In the genomic region with DNA sequence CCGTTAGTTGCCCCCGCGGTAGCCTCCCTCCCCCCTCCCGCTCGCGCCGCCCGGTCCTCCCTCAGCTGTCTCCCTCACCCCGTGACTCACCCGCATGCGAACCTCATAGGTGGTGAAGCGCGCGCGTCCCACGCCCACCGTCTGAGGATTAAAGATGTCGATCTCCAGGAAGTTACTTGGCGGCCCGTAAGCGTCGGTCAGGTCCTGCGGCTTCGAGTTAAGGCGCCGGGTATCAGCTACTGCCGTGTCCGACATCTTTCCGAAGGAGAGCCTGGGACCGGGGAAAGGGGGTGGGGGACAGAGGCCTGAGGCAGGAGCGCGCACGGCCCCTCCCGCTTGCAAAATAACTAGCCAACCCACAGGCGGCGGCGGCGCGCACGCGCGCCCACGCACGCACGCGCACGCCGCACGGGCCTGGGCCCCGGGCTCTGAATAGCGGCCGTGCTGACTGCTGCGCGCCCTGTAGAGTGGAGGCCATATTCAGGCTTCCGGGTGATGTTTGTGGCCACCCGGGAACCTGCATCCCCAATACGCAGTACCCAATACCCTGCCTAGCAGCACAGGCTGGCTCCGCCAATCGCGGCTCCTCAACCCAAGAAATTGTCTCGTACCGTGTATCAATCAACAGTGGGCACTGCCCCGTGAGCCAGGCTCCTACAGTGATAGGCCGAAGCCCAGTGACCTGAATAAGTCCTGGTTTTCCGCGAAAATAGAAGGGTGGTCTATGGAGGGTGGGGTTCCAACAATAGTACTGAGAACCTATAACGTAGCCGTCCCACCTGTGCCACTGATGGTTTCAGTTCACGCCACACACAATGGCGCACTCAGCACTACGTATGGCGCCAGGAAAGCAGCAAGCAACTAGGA, we compare ENCODE assay signal across 8 cellular contexts. TPM values are rescaled to one million over a fixed set of nuclear protein-coding genes. Genes with fewer than 3 reads are reported as not detected.
DNase-seq lines count a peak whose midpoint lies in the region; ATAC-seq lines count a peak whose summit lies in the region.

A gene (minus strand): TSS at position 283 of the 867 bp plus-strand sequence. CDS start 28 bp downstream, at position 255.

- H2AK5ac ChIP-seq in mesenchymal stem cell (ENCODE audit: low read length, severe bottlenecking) = no peak within 1 kb of the TSS

- peak within 1 kb of the TSS; percentile 49 for H2BK120ac ChIP-seq in mesenchymal stem cell (ENCODE audit: low read depth, low read length)

- H3K4ac ChIP-seq in mesenchymal stem cell (ENCODE audit: low read depth in 1 of 2, low read length in 2 of 2) = peak within 1 kb of the TSS; percentile 80 to 81

- H3K23ac ChIP-seq in mesenchymal stem cell (ENCODE audit: low read length in 2 of 2) = no peak within 1 kb of the TSS

- H2BK12ac ChIP-seq in mesenchymal stem cell (ENCODE audit: low read length in 2 of 2) = no peak within 1 kb of the TSS

- peak within 1 kb of the TSS; percentile 95 for H4K8ac ChIP-seq in mesenchymal stem cell (ENCODE audit: low read length)

- no peaks in the 10 kb centered on the region for H3K27me3 Mint-ChIP-seq in effector memory CD8-positive, alpha-beta T cell

- peak; percentile 93 for ATAC-seq in GM21390 (IDR thresholded peaks at IDR 0.05; ENCODE audit: unreplicated experiment)
- ATAC-seq in effector memory CD8-positive, alpha-beta T cell (replicated peaks) = peak; percentile 91

- no peaks in the 10 kb centered on the region for H3K9me3 ChIP-seq in mesenchymal stem cell (ENCODE audit: control insufficient read depth, low read length)

- no peaks in the 10 kb centered on the region for H3K4me1 ChIP-seq in mesenchymal stem cell (ENCODE audit: control insufficient read depth, insufficient read depth, low read depth, low read length)

- H2AFZ ChIP-seq in mesenchymal stem cell (ENCODE audit: low read depth, low read length) = peak within 1 kb of the TSS; percentile 82

- peaks cover 14% of the 10 kb centered on the region for H3K36me3 Mint-ChIP-seq in effector memory CD8-positive, alpha-beta T cell (ENCODE audit: insufficient read depth)

- WGBS in mesenchymal stem cell = 1% methylated on average over 20 of the region's 72 CpGs

- H3K4me2 ChIP-seq in mesenchymal stem cell (ENCODE audit: low read length, poor library complexity, severe bottlenecking) = peak within 1 kb of the TSS; percentile 53

- H3K27ac Mint-ChIP-seq in effector memory CD8-positive, alpha-beta T cell = peak within 1 kb of the TSS; percentile 93 to 97

- peak within 1 kb of the TSS; percentile 91 to 98 for H3K4me3 Mint-ChIP-seq in effector memory CD8-positive, alpha-beta T cell

- no peaks in the 10 kb centered on the region for H3K79me1 ChIP-seq in mesenchymal stem cell (replicated peaks; ENCODE audit: low read length, poor library complexity, severe bottlenecking)

- H3K4me3 ChIP-seq in mesenchymal stem cell (ENCODE audit: insufficient read depth in 1 of 2, low read depth in 1 of 2, low read length in 2 of 2) = peak within 1 kb of the TSS; percentile 65 to 81

- peak; percentile 95 for DNase-seq in Caki2 (ENCODE audit: low read depth)
- peak in 75 of 76 experiments; percentile 8 to 94 (median 83) for DNase-seq in HUDEP-2 (lab: John Stamatoyannopoulos, UW; ENCODE audit: unreplicated experiment in 76 of 76)
- DNase-seq in NOMO-1 treated with dmso at 0.1 percent for 144 hours (lab: John Stamatoyannopoulos, UW; ENCODE audit: unreplicated experiment) = peak; percentile 83
- DNase-seq in activated CD8-positive, alpha-beta memory T cell treated with anti-CD3 and anti-CD28 coated beads for 48 hours (ENCODE audit: low read depth in 2 of 3, low spot score in 2 of 3) = peak; percentile 45 to 81 (median 58)
- peak; percentile 77 to 87 (median 81) for DNase-seq in effector memory CD8-positive, alpha-beta T cell
- peak; percentile 94 for DNase-seq in mesenchymal stem cell
- DNase-seq in stimulated activated CD8-positive, alpha-beta memory T cell treated with anti-CD3 and anti-CD28 coated beads, Interleukin-12 subunit alpha, Interleukin-12 subunit beta, amount 100 ng/mL, for 24 hours (ENCODE audit: extremely low read depth) = peak; percentile 64

- in situ Hi-C loops in Caki2 (cut with HindIII; ENCODE audit: low pct_unique_long_range_greater_than_20kb, low sequenced_read_pairs) = no loop called here

- no peak within 1 kb of the TSS for H2BK5ac ChIP-seq in mesenchymal stem cell (ENCODE audit: low read depth, low read length, poor library complexity, severe bottlenecking)

- H3K9me3 Mint-ChIP-seq in effector memory CD8-positive, alpha-beta T cell = no peaks in the 10 kb centered on the region

- peak within 1 kb of the TSS; percentile 91 for H3K27ac ChIP-seq in mesenchymal stem cell (ENCODE audit: low read length, poor library complexity, severe bottlenecking)

- peaks cover 0 to 3% of the 10 kb centered on the region in 2 experiments for H3K36me3 ChIP-seq in mesenchymal stem cell (ENCODE audit: control insufficient read depth in 1 of 2, insufficient read depth in 2 of 2, low read depth in 1 of 2, low read length in 2 of 2)

- peak within 1 kb of the TSS in 1 of 2 experiments; percentile 41 for H3K14ac ChIP-seq in mesenchymal stem cell (ENCODE audit: low read length in 2 of 2)

- H3K27me3 ChIP-seq in mesenchymal stem cell (ENCODE audit: control insufficient read depth in 1 of 2, insufficient read depth in 1 of 2, low read length in 2 of 2) = peaks cover 0 to 5% of the 10 kb centered on the region in 2 experiments

- H3K18ac ChIP-seq in mesenchymal stem cell (ENCODE audit: low read depth in 1 of 2, low read length in 2 of 2) = peak within 1 kb of the TSS; percentile 75 to 85

- H4K91ac ChIP-seq in mesenchymal stem cell (ENCODE audit: low read length) = no peak within 1 kb of the TSS

- H2BK15ac ChIP-seq in mesenchymal stem cell (ENCODE audit: low read depth, poor library complexity, severe bottlenecking) = no peak within 1 kb of the TSS

- H3K9ac ChIP-seq in mesenchymal stem cell (ENCODE audit: low read length) = peak within 1 kb of the TSS; percentile 84

- peaks cover 16 to 17% of the 10 kb centered on the region in 2 donors for H3K4me1 Mint-ChIP-seq in effector memory CD8-positive, alpha-beta T cell (ENCODE audit: low read depth in 2 of 2)

RNA-seq across cellular contexts. Expression of the gene that starts here (rescaled TPM):
- total RNA-seq in Caki2 (2014; rRNA removed; shearing (Covaris generic); ENCODE audit: low replicate concordance) = 65.7 and 98.8 TPM in 2 replicates
- polyA plus RNA-seq in mesenchymal stem cell (2013, experiment 1 of 2) = 108 TPM
- 108 TPM for polyA plus RNA-seq in mesenchymal stem cell (2013, experiment 2 of 2)

Comparison
In these comparisons a context has a peak if more than half of its experiments do, and no peak if none do; other contexts are left out.
1. Peak in every context shown above with its lines: DNase-seq, ATAC-seq, H3K4me3 ChIP-seq and H3K27ac ChIP-seq.